In genomic region chr16:9134739-9135138, GRCh38 we compare ENCODE assay signal across 8 cellular contexts. TPM values are rescaled to one million over a fixed set of nuclear protein-coding genes. Genes with fewer than 3 reads are reported as not detected.
DNase-seq lines count a peak whose midpoint lies in the region; ATAC-seq and TF ChIP-seq lines count a peak whose summit lies in the region.

No MANE protein-coding gene starts in this region.

- no peak for TF ChIP-seq EP300 in transverse colon (IDR thresholded peaks at IDR 0.05; ENCODE audit: low read depth)

- H3K4me1 ChIP-seq in esophagus squamous epithelium (peaks cover 0 to 17% (median 6%) of the 10 kb centered on the region in 3 donors), neutrophil (ENCODE audit: control insufficient read depth in 1 of 2, insufficient read depth in 1 of 2, low read depth in 1 of 2, low read length in 1 of 2) (peaks cover 3 to 4% of the 10 kb centered on the region in 2 experiments), transverse colon (peaks cover 0 to 9% (median 6%) of the 10 kb centered on the region in 4 donors)

- no peak overlapping the region for H3K27ac ChIP-seq in esophagus squamous epithelium
- no peak overlapping the region for H3K27ac ChIP-seq in neutrophil
- H3K27ac ChIP-seq in transverse colon: no peak overlapping the region

- peak; percentile 47 for ATAC-seq in HG03175 (IDR thresholded peaks at IDR 0.05; ENCODE audit: unreplicated experiment)

- in situ Hi-C loops in transverse colon (cut with MboI; ENCODE audit: low pct_ligation_motif_present in 1 of 4, low pct_unique_long_range_greater_than_20kb in 1 of 4, low sequenced_read_pairs in 3 of 4): loop anchor here in 3 of 4 donors (25.0 kb wide), 4 partner anchors 247 to 1603 kb away; partner anchors contain the start of genes ABAT (in 1 of the 3), LITAFD (in 1 of the 3) and NUBP1 (in 1 of the 3)

- no peaks in the 10 kb centered on the region for H3K9me3 ChIP-seq in esophagus squamous epithelium
- H3K9me3 ChIP-seq in neutrophil: no peaks in the 10 kb centered on the region
- H3K9me3 ChIP-seq in transverse colon: no peaks in the 10 kb centered on the region

- TF ChIP-seq CTCF in GM12875 (IDR thresholded peaks at IDR 0.05; ENCODE audit: borderline replicate concordance, insufficient read depth, low read depth, low read length) (peak; percentile 80), esophagus squamous epithelium (IDR thresholded peaks at IDR 0.05) (peak in 5 of 6 experiments; percentile 32 to 60 (median 49)), neutrophil (IDR thresholded peaks at IDR 0.05) (peak; percentile 29), transverse colon (IDR thresholded peaks at IDR 0.05) (peak; percentile 39 to 60 (median 51))

- no peak overlapping the region for H3K4me3 ChIP-seq in GM12875 (ENCODE audit: low read depth, low read length)
- no peak overlapping the region for H3K4me3 ChIP-seq in esophagus squamous epithelium
- no peak overlapping the region for H3K4me3 ChIP-seq in neutrophil (ENCODE audit: low read depth in 1 of 2, low read length in 1 of 2)
- H3K4me3 ChIP-seq in transverse colon: no peak overlapping the region

- DNase-seq in A172 (ENCODE audit: low spot score) (peak; percentile 65), NCI-H82 (lab: John Stamatoyannopoulos, UW) (peak; percentile 76), esophagus squamous epithelium (lab: John Stamatoyannopoulos, UW) (no peak), transverse colon (peak; percentile 63)
- peak; percentile 66 for DNase-seq in activated CD8-positive, alpha-beta memory T cell treated with anti-CD3 and anti-CD28 coated beads, Interleukin-2, amount 50 U/mL, for 4 hours

- H3K27me3 ChIP-seq in esophagus squamous epithelium (no peaks in the 10 kb centered on the region), neutrophil (peaks cover 38% of the 10 kb centered on the region), transverse colon (no peaks in the 10 kb centered on the region)

- H3K36me3 ChIP-seq in esophagus squamous epithelium (no peaks in the 10 kb centered on the region), neutrophil (no peaks in the 10 kb centered on the region), transverse colon (no peaks in the 10 kb centered on the region)

- intact Hi-C loops in esophagus squamous epithelium (cut with DNase I) (no loop called here), transverse colon (cut with DNase I; ENCODE audit: low total_unique reads) (no loop called here)

- WGBS in esophagus squamous epithelium, 2 donors: 21 to 24% methylated on average over 5 of the region's 5 CpGs
- WGBS in transverse colon (ENCODE audit: low coverage in 1 of 2), 2 donors: 5 to 22% methylated on average over 4 to 5 of the region's 5 CpGs

- TF ChIP-seq POLR2A in esophagus squamous epithelium (IDR thresholded peaks at IDR 0.05) (no peak), transverse colon (IDR thresholded peaks at IDR 0.05) (no peak)

RNA-seq across cellular contexts. Expression of gene HAPSTR1, which starts 43.3 kb away (rescaled TPM):
- 66.3 and 79.6 TPM in 2 replicates for total RNA-seq in A172 (2014; rRNA removed; shearing (Covaris generic))
- total RNA-seq in esophagus squamous epithelium (10 to 100 TPM; 37.8 to 59.8 (median 47.0) TPM), transverse colon (10 to 100 TPM; 41.4 to 68.5 (median 58.4) TPM)

Comparison
In these comparisons a context has a peak if more than half of its experiments do, and no peak if none do; other contexts are left out.
1. CTCF ChIP-seq: peak in every context shown above with its lines; median percentile 80 in GM12875; 51 in transverse colon; 49 in esophagus squamous epithelium; 29 in neutrophil.